17 cellular contexts compared by ENCODE assay signal in genomic region chr21:35071347-35071746, GRCh38. TPM values are rescaled to one million over a fixed set of nuclear protein-coding genes. Genes with fewer than 3 reads are reported as not detected.
A peak's percentile ranks its signal among the peaks of the same experiment; 100 is the strongest.
DNase-seq lines count a peak whose midpoint lies in the region; ATAC-seq and TF ChIP-seq lines count a peak whose summit lies in the region.
"Had no signal": no experiment of that assay in that cellular context is flagged by ENCODE, and none has a peak within 500 bp of the region (broad histone marks: within the 10 kb centered on the region; RNA-seq: fewer than 3 reads in every experiment).

No MANE protein-coding gene starts in this region.

- no peak overlapping the region for H2BK20ac ChIP-seq in IMR-90 (ENCODE audit: low read depth, low read length)

- H2BK120ac ChIP-seq in IMR-90 (ENCODE audit: low read depth, low read length) = 0 out of 2 replicates have a peak overlapping the region, but pooled peaks have one; percentile 1

- TF ChIP-seq POLR2A in IMR-90 (IDR thresholded peaks at IDR 0.05; ENCODE audit: low read depth, low read length) = no peak

- H3K4me1 ChIP-seq in IMR-90 (ENCODE audit: control insufficient read depth, insufficient read depth, low read length) = peaks cover 15% of the 10 kb centered on the region
- peaks cover 19% of the 10 kb centered on the region for H3K4me1 ChIP-seq in smooth muscle cell (ENCODE audit: low read depth)

- H3K27ac Mint-ChIP-seq in activated T-helper 17 cell treated with anti-CD3 and anti-CD28 coated beads, Interleukin-2, amount 50 U/mL, for 72 hours = no peak overlapping the region
- H3K27ac Mint-ChIP-seq: CD8-positive, alpha-beta T cell; HFFc6 had no signal

- peak; percentile 40 for DNase-seq in COLO829 (ENCODE audit: low spot score)
- DNase-seq in IMR-90 = no peak
- no peak for DNase-seq in smooth muscle cell (lab: John Stamatoyannopoulos, UW; ENCODE audit: unreplicated experiment)
- DNase-seq in NCI-H524 treated with DMSO at 0.1 percent for 48 hours (lab: John Stamatoyannopoulos, UW) = no peak
- DNase-seq in SK-N-DZ (ENCODE audit: low spot score) = no peak
- DNase-seq in stimulated activated CD4-positive, alpha-beta T cell treated with anti-CD3 and anti-CD28 coated beads, Interleukin-2, amount 100 ng/mL, for 48 hours = no peak
- DNase-seq: CD8-positive, alpha-beta T cell; DND-41; GOT3; HFFc6; Karpas-422; NCI-H1105 treated with DMSO at 0.1 percent for 48 hours; NCI-H187 treated with DMSO at 0.1 percent for 48 hours; NCI-H69 had no signal

- ATAC-seq in IMR-90 (ENCODE audit: low read depth) (no peak), HG02678 (IDR thresholded peaks at IDR 0.05; ENCODE audit: unreplicated experiment) (no peak)
- ATAC-seq in activated T-helper 17 cell treated with anti-CD3 and anti-CD28 coated beads, Interleukin-2, amount 50 U/mL, for 72 hours (replicated peaks) = peak; percentile 55
- ATAC-seq: CD8-positive, alpha-beta T cell had no signal

- H3K18ac ChIP-seq in IMR-90 (ENCODE audit: low read depth, low read length) = no peak overlapping the region

- H3K56ac ChIP-seq in IMR-90 (ENCODE audit: extremely low read depth, insufficient read depth, low read length) = no peak overlapping the region

- no peak overlapping the region for H4K91ac ChIP-seq in IMR-90 (ENCODE audit: insufficient read depth, low read depth, low read length)

- H3K36me3 Mint-ChIP-seq in activated T-helper 17 cell treated with anti-CD3 and anti-CD28 coated beads, Interleukin-2, amount 50 U/mL, for 72 hours (ENCODE audit: low read depth) = no peaks in the 10 kb centered on the region
- H3K36me3 Mint-ChIP-seq: CD8-positive, alpha-beta T cell had no signal

- H3K14ac ChIP-seq in IMR-90 (replicated peaks; ENCODE audit: low read depth, low read length) = no peak overlapping the region

- no peaks in the 10 kb centered on the region for H3K27me3 ChIP-seq in IMR-90 (ENCODE audit: control insufficient read depth, insufficient read depth, low read length)
- H3K27me3 ChIP-seq in smooth muscle cell (ENCODE audit: low read depth) = no peaks in the 10 kb centered on the region

- in situ Hi-C loops in IMR-90 (cut with MboI; ENCODE audit: low sequenced_read_pairs) = no loop called here

- H4K20me1 ChIP-seq in IMR-90 (ENCODE audit: insufficient read depth, low read length) (no peaks in the 10 kb centered on the region), smooth muscle cell (ENCODE audit: low read depth) (no peaks in the 10 kb centered on the region)

- peaks cover 20% of the 10 kb centered on the region for H3F3A ChIP-seq in smooth muscle cell (ENCODE audit: low read depth)

- H3K4me3 ChIP-seq in IMR-90 (ENCODE audit: insufficient read depth, low read depth, low read length) = no peak overlapping the region
- no peak overlapping the region for H3K4me3 ChIP-seq in smooth muscle cell

- no peak overlapping the region for H3K23ac ChIP-seq in IMR-90 (ENCODE audit: low read depth, low read length)

- H3K27ac ChIP-seq in IMR-90 (ENCODE audit: insufficient read depth, low read length) (no peak overlapping the region), smooth muscle cell (ENCODE audit: low read depth) (peak overlapping the region; percentile 65)
- H3K27ac ChIP-seq: RWPE1 had no signal

- no peak overlapping the region for H2BK5ac ChIP-seq in IMR-90 (ENCODE audit: low read depth, low read length, poor library complexity, severe bottlenecking)

- no peak overlapping the region for H3K4ac ChIP-seq in IMR-90 (ENCODE audit: low read depth, low read length)

- no peaks in the 10 kb centered on the region for H3K79me2 ChIP-seq in smooth muscle cell (ENCODE audit: low read depth)

- H4K5ac ChIP-seq in IMR-90 (ENCODE audit: low read depth, low read length) = no peak overlapping the region

- intact Hi-C loops in IMR-90 (cut with micrococcal nuclease) = no loop called here

- POLR2A ChIA-PET in IMR-90 (lab: Charles Lee; ENCODE audit: unreplicated experiment) = no interaction called here

- BruUV-seq in IMR-90 (replicated peaks; lab: Mats Ljungman, UMichigan) = no TSS peak

- H3K4me1 Mint-ChIP-seq in activated T-helper 17 cell treated with anti-CD3 and anti-CD28 coated beads, Interleukin-2, amount 50 U/mL, for 72 hours = peaks cover 6% of the 10 kb centered on the region

- H3K9ac ChIP-seq in IMR-90 (ENCODE audit: low read depth, low read length) (no peak overlapping the region), smooth muscle cell (ENCODE audit: low read depth) (no peak overlapping the region)

- no peaks in the 10 kb centered on the region; a peak in 1 of 4 replicates for H3K79me1 ChIP-seq in IMR-90 (ENCODE audit: low read depth in 1 of 2, low read length in 2 of 2)

- dilution Hi-C loops in IMR-90 (cut with HindIII; ENCODE audit: low sequenced_read_pairs, unreplicated experiment) = no loop called here

- H2AK5ac ChIP-seq in IMR-90 (ENCODE audit: low read depth, low read length) = no peak overlapping the region

- no peaks in the 10 kb centered on the region for H3K36me3 ChIP-seq in IMR-90 (ENCODE audit: control insufficient read depth, insufficient read depth, low read length)
- no peaks in the 10 kb centered on the region for H3K36me3 ChIP-seq in smooth muscle cell (ENCODE audit: low read depth)

- H3K9me3 ChIP-seq in IMR-90 (ENCODE audit: control insufficient read depth, insufficient read depth, low read length) = peaks cover 3% of the 10 kb centered on the region; the same call in 1 of the 2 replicates
- H3K9me3 ChIP-seq in smooth muscle cell (replicated peaks; ENCODE audit: low read depth) = no peaks in the 10 kb centered on the region

- H3K9me3 Mint-ChIP-seq in activated T-helper 17 cell treated with anti-CD3 and anti-CD28 coated beads, Interleukin-2, amount 50 U/mL, for 72 hours = peaks cover 6% of the 10 kb centered on the region

- peak overlapping the region in 1 of 2 experiments; percentile 4; a peak in 1 of 4 replicates for H4K8ac ChIP-seq in IMR-90 (ENCODE audit: low read depth in 2 of 2, low read length in 2 of 2)

- 0 out of 3 replicates have a peak overlapping the region, but pooled peaks have one; percentile 10 for H2BK15ac ChIP-seq in IMR-90 (ENCODE audit: low read depth, low read length)

- no peak overlapping the region for H2AFZ ChIP-seq in IMR-90 (replicated peaks; ENCODE audit: low read length, poor library complexity)
- peak overlapping the region; percentile 75 for H2AFZ ChIP-seq in smooth muscle cell (ENCODE audit: low read depth)

- TF ChIP-seq CTCF in IMR-90 (conservative IDR thresholded peaks at IDR 0.05; ENCODE audit: low read depth, low read length) (no peak), smooth muscle cell (IDR thresholded peaks at IDR 0.05; ENCODE audit: borderline replicate concordance, insufficient read depth, poor library complexity, severe bottlenecking) (no peak)

- peaks cover 16% of the 10 kb centered on the region for H3K9me1 ChIP-seq in IMR-90 (ENCODE audit: insufficient read depth, low read length)

- WGBS in IMR-90 (ENCODE audit: extremely low coverage in 2 of 2, insufficient read length in 1 of 2), 2 experiments = no CpG with 5 or more reads among the region's 2 CpGs
- 49% methylated on average over 2 of the region's 2 CpGs for WGBS in smooth muscle cell (ENCODE audit: low lambda C conversion rate)

- TF ChIP-seq RAD21 in IMR-90 (IDR thresholded peaks at IDR 0.05; ENCODE audit: low read length) = no peak

- no peak overlapping the region for H3K4me2 ChIP-seq in IMR-90 (ENCODE audit: low read depth, low read length)
- H3K4me2 ChIP-seq in smooth muscle cell = peak overlapping the region; percentile 59

- H3K27me3 Mint-ChIP-seq in activated T-helper 17 cell treated with anti-CD3 and anti-CD28 coated beads, Interleukin-2, amount 50 U/mL, for 72 hours = no peaks in the 10 kb centered on the region

- CTCF ChIA-PET in IMR-90 (lab: Yijun Ruan, JAX) = no interaction called here

- H2AK9ac ChIP-seq in IMR-90 (replicated peaks; ENCODE audit: low read depth, low read length, poor library complexity) = no peak overlapping the region

- H3K4me3 Mint-ChIP-seq in activated T-helper 17 cell treated with anti-CD3 and anti-CD28 coated beads, Interleukin-2, amount 50 U/mL, for 72 hours = no peak overlapping the region
- H3K4me3 Mint-ChIP-seq: CD8-positive, alpha-beta T cell; HFFc6 had no signal

TF ChIP-seq in IMR-90, 13 proteins besides CTCF, POLR2A, EP300 and RAD21:
- TF ChIP-seq SMC3 (IDR thresholded peaks at IDR 0.05; ENCODE audit: low read depth, low read length) (no peak), MXI1 (IDR thresholded peaks at IDR 0.05; ENCODE audit: borderline replicate concordance, low read depth, low read length) (no peak), NFE2L2 (IDR thresholded peaks at IDR 0.05; ENCODE audit: low read depth, low read length) (no peak), BHLHE40 (IDR thresholded peaks at IDR 0.05; ENCODE audit: low read depth, low read length) (no peak), FOS (IDR thresholded peaks at IDR 0.05; ENCODE audit: low read depth, low read length) (no peak), CHD1 (IDR thresholded peaks at IDR 0.05; ENCODE audit: low read depth, low read length) (no peak)
- TF ChIP-seq, protein P1, sequence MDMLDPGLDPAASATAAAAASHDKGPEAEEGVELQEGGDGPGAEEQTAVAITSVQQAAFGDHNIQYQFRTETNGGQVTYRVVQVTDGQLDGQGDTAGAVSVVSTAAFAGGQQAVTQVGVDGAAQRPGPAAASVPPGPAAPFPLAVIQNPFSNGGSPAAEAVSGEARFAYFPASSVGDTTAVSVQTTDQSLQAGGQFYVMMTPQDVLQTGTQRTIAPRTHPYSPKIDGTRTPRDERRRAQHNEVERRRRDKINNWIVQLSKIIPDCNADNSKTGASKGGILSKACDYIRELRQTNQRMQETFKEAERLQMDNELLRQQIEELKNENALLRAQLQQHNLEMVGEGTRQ (IDR thresholded peaks at IDR 0.05; ENCODE audit: low read depth, low read length) = no peak

RNA-seq across cellular contexts. Expression of gene RUNX1, which starts 22.2 kb away (rescaled TPM):
- 16.7 and 56.5 TPM in 2 replicates for total RNA-seq in IMR-90 (2012; rRNA removed)
- polyA plus RNA-seq in IMR-90 (2012; rRNA removed) = 34.5 and 45.0 TPM in 2 replicates
- polyA plus RNA-seq in IMR-90 (2012; cell fraction: cytosol; rRNA removed) = 33.2 and 58.6 TPM in 2 replicates
- 85.5 and 137 TPM in 2 replicates for polyA plus RNA-seq in IMR-90 (2012; cell fraction: nucleus; rRNA removed; ENCODE audit: low replicate concordance)
- 100 to 1,000 TPM; 112 to 136 TPM for total RNA-seq in activated T-helper 17 cell treated with anti-CD3 and anti-CD28 coated beads, Interleukin-2, amount 50 U/mL, for 72 hours
- 55.6 and 97.6 TPM in 2 replicates for total RNA-seq in smooth muscle cell
- 33.4 and 35.1 TPM in 2 replicates for polyA plus RNA-seq in smooth muscle cell
- not detected in 2 replicates for polyA plus RNA-seq in SK-N-DZ (2014; cell fraction: cytosol; rRNA removed)
- not detected in 2 replicates for polyA plus RNA-seq in SK-N-DZ (2014; cell fraction: nucleus; rRNA removed)
